19 cellular contexts compared by ENCODE assay signal in the genomic region with DNA sequence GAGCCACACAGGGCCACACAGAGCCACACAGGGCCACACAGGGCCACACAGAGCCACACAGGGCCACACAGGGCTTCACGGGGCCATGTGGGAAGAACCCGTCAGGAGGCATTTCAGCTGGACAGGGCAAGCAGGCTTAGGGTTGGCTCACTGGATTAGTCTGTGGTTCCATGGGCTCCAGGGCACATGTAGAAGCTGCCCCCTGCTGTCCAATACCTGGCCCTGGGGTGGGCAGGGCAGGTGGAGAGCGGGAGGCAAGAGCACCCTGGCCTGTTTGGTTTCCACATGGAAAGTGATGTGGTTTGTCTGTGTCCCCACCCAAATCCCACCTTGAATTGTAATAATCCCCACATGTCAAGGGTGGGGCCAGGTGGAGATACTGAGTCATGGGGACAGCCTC. TPM values are rescaled to one million over a fixed set of nuclear protein-coding genes. Genes with fewer than 3 reads are reported as not detected.
A peak's percentile ranks its signal among the peaks of the same experiment; 100 is the strongest.
DNase-seq lines count a peak whose midpoint lies in the region; ATAC-seq, FAIRE-seq and TF ChIP-seq lines count a peak whose summit lies in the region.
"Had no signal": no experiment of that assay in that cellular context is flagged by ENCODE, and none has a peak within 500 bp of the region (broad histone marks: within the 10 kb centered on the region; RNA-seq: fewer than 3 reads in every experiment).

No MANE protein-coding gene starts in this region.

- BruUV-seq in GM12878 (replicated peaks; lab: Mats Ljungman, UMichigan) = no TSS peak

- peak; percentile 50 for DNase-seq in D341Med (ENCODE audit: low spot score)
- no peak for DNase-seq in GM12864 (ENCODE audit: low read depth)
- DNase-seq in GM12878 (ENCODE audit: low read depth, low spot score) = no peak
- DNase-seq in mucosa of gallbladder (ENCODE audit: low spot score) = peak; percentile 8
- no peak for DNase-seq in foreskin melanocyte
- DNase-seq in G401 (ENCODE audit: low spot score) = no peak
- no peak for DNase-seq in caudate nucleus (lab: John Stamatoyannopoulos, UW)
- DNase-seq: EL; foreskin fibroblast; MG63; NCI-H1930; NCI-H69; stimulated activated CD4-positive, alpha-beta T cell treated with anti-CD3 and anti-CD28 coated beads, Interleukin-12 subunit alpha, Interleukin-12 subunit beta, amount 100 ng/mL, for 4 hours; stomach had no signal

- CTCF ChIA-PET in GM12878 (lab: Yijun Ruan, JAX) = no interaction called here

- POLR2A ChIA-PET in GM12878 (lab: Charles Lee) = no interaction called here

- ATAC-seq in GM12878 = 0 out of 3 replicates have a peak, but pooled peaks have one; percentile 9
- ATAC-seq in HG02938 (IDR thresholded peaks at IDR 0.05; ENCODE audit: unreplicated experiment) = no peak

- H3K4me3 ChIP-seq in GM12864 (ENCODE audit: low read depth, low read length) (no peak overlapping the region), GM12878 (no peak overlapping the region)
- H3K4me3 ChIP-seq: BLaER1 treated with 17β-estradiol and CSF1 and Interleukin-3, amounts not matched to agents 10 nM and 100 nM; cardiac muscle cell; MG63; stomach had no signal

- no peak for TF ChIP-seq EP300 in GM12878 (IDR thresholded peaks at IDR 0.05; ENCODE audit: borderline replicate concordance in 1 of 2, control insufficient read depth in 1 of 2, low read depth in 2 of 2, low read length in 2 of 2)

- no peak overlapping the region for H2AFZ ChIP-seq in GM12878 (ENCODE audit: control insufficient read depth, low read depth, low read length)

- H3K9ac ChIP-seq in GM12878 (ENCODE audit: control insufficient read depth, insufficient read depth, low read length) = no peak overlapping the region
- H3K9ac ChIP-seq: BLaER1 treated with 17β-estradiol and CSF1 and Interleukin-3, amounts not matched to agents 10 nM and 100 nM had no signal

- SMC1A ChIA-PET in GM12878 (lab: Charles Lee; ENCODE audit: uncharacterized antibody, unreplicated experiment) = no interaction called here

- H3K27me3 ChIP-seq in GM12878 (replicated peaks in 1 of 2; ENCODE audit: control insufficient read depth in 2 of 2, insufficient read depth in 2 of 2, low read length in 1 of 2) = no peaks in the 10 kb centered on the region
- H3K27me3 ChIP-seq: BLaER1 treated with 17β-estradiol and CSF1 and Interleukin-3, amounts not matched to agents 10 nM and 100 nM; cardiac muscle cell; MG63; stomach had no signal

- TF ChIP-seq CTCF in GM12864 (IDR thresholded peaks at IDR 0.05; ENCODE audit: low read depth, low read length, missing control alignments) (peak; percentile 30), GM12878 (IDR thresholded peaks at IDR 0.05 in 2 of 3, conservative IDR thresholded peaks at IDR 0.05 in 1 of 3; ENCODE audit: control insufficient read depth in 2 of 3, extremely low read depth in 1 of 3, insufficient read depth in 1 of 3, low read depth in 3 of 3, low read length in 3 of 3) (peak in 2 of 3 experiments; percentile 35 to 43; a peak in 3 of 6 replicates)

- no peaks in the 10 kb centered on the region for H3K79me2 ChIP-seq in GM12878 (ENCODE audit: control insufficient read depth, insufficient read depth, low read length)

- H4K20me1 ChIP-seq in GM12878 (ENCODE audit: control insufficient read depth, insufficient read depth) = no peaks in the 10 kb centered on the region

- H3K4me2 ChIP-seq in GM12878 (ENCODE audit: control insufficient read depth, insufficient read depth) = no peak overlapping the region
- H3K4me2 ChIP-seq: BLaER1 treated with 17β-estradiol and CSF1 and Interleukin-3, amounts not matched to agents 10 nM and 100 nM had no signal

- H3K4me1 ChIP-seq in GM12878 (ENCODE audit: control insufficient read depth, insufficient read depth, low read length) = peaks cover 9% of the 10 kb centered on the region; the same call in 1 of the 2 replicates

- no peaks in the 10 kb centered on the region for H3K36me3 ChIP-seq in GM12878 (ENCODE audit: control insufficient read depth in 2 of 2, insufficient read depth in 2 of 2, low read length in 1 of 2)
- H3K36me3 ChIP-seq: BLaER1 treated with 17β-estradiol and CSF1 and Interleukin-3, amounts not matched to agents 10 nM and 100 nM; cardiac muscle cell; MG63; stomach had no signal

- TF ChIP-seq RAD21 in GM12878 (IDR thresholded peaks at IDR 0.05; ENCODE audit: insufficient read depth, low read depth, low read length) = peak; percentile 35; the same call in 1 of the 2 replicates

- no peak for FAIRE-seq in GM12878 (lab: Jason Lieb, UNC)
- FAIRE-seq: endometrium, GM19239 had no signal

- no peaks in the 10 kb centered on the region; the same call in 2 of the 3 replicates for H3K9me3 ChIP-seq in GM12878 (replicated peaks; ENCODE audit: control insufficient read depth, insufficient read depth, low read length)
- H3K9me3 ChIP-seq: MG63, stomach had no signal

- H3K27ac ChIP-seq in GM12878 (ENCODE audit: control insufficient read depth, insufficient read depth) (no peak overlapping the region), caudate nucleus (ENCODE audit: low read depth, low read length) (no peak overlapping the region)
- H3K27ac ChIP-seq: cardiac muscle cell had no signal

- in situ Hi-C loops in GM12878 (cut with MboI) (no loop called here), G401 (cut with HindIII; ENCODE audit: low sequenced_read_pairs) (no loop called here)

- no peak for TF ChIP-seq POLR2A in GM12878 (IDR thresholded peaks at IDR 0.05; ENCODE audit: low read depth, low read length)

- intact Hi-C loops in GM12878 (cut with micrococcal nuclease; ENCODE audit: unreplicated experiment) = no loop called here

- WGBS in GM12878 (ENCODE audit: insufficient coverage, insufficient replicate concordance, low lambda C conversion rate, missing lambda C conversion rate) = 97% methylated on average over 3 of the region's 3 CpGs

- RAD21 ChIA-PET in GM12878 (lab: Charles Lee; ENCODE audit: unreplicated experiment) = no interaction called here

TF ChIP-seq in GM12878, 131 proteins besides CTCF, POLR2A, EP300 and RAD21:
- TF ChIP-seq FOXM1 (IDR thresholded peaks at IDR 0.05; ENCODE audit: low read depth, low read length) = no peak
- no peak for TF ChIP-seq NR2C1 (IDR thresholded peaks at IDR 0.05)
- TF ChIP-seq HSF1 (IDR thresholded peaks at IDR 0.05; ENCODE audit: low read depth, low read length) = no peak
- peak; percentile 14; the same call in 1 of the 2 replicates for TF ChIP-seq SMC3 (IDR thresholded peaks at IDR 0.05; ENCODE audit: borderline replicate concordance, low read length)
TF ChIP-seq in GM12878: peak in this region for 1.

RNA-seq across cellular contexts. Expression of gene LPCAT1, which starts 16.4 kb away (rescaled TPM):
- 365 and 373 TPM in 2 replicates for total RNA-seq in GM12878 (2013; cell fraction: nucleolus; rRNA removed)
- total RNA-seq in GM12878 (2014; rRNA removed) = 67.6 and 74.7 TPM in 2 replicates
- total RNA-seq in GM12878 (2014; rRNA removed; fragmentation: Illumina TruSeq; extraction: Trizol) = 58.9 and 59.4 TPM in 2 replicates
- 109 TPM in 2 replicates for total RNA-seq in GM12878 (2021)
- 26.1 TPM for polyA plus RNA-seq in GM12878 (2011; ENCODE audit: low read depth)
- polyA plus RNA-seq in GM12878 (2011; rRNA removed) = 63.6 and 70.6 TPM in 2 replicates
- 70.3 and 92.5 TPM in 2 replicates for polyA plus RNA-seq in GM12878 (2011; cell fraction: cytosol; rRNA removed)
- 197 and 246 TPM in 2 replicates for polyA plus RNA-seq in GM12878 (2011; cell fraction: nucleus; rRNA removed)
- polyA plus RNA-seq in GM12878 (2012) = 41.3 and 58.7 TPM in 2 replicates
- 84.5 and 93.5 TPM in 2 replicates for polyA plus RNA-seq in GM12878 (2014; fragmentation: Illumina TruSeq; extraction: Trizol)
- polyA plus RNA-seq in GM12878 (2014; fragmentation: Nextera tagmentation; extraction: Ambion mirVana) = 1 to 10 TPM; 2.3 to 7.0 TPM
- 94.1 and 94.8 TPM in 2 replicates for polyA plus RNA-seq in GM12878 (2014; rRNA removed)
- polyA plus RNA-seq in GM12878 (2016; fragmentation: Nextera tagmentation; extraction: Ambion mirVana) = 10 to 100 TPM; 60.2 to 82.4 TPM
- polyA minus RNA-seq in GM12878 (2011; rRNA and poly(A)+ RNA removed) = 43.1 and 54.4 TPM in 2 replicates
- polyA minus RNA-seq in GM12878 (2011; cell fraction: cytosol; rRNA and poly(A)+ RNA removed) = 25.0 and 34.6 TPM in 2 replicates
- 71.8 and 93.6 TPM in 2 replicates for polyA minus RNA-seq in GM12878 (2011; cell fraction: nucleus; rRNA and poly(A)+ RNA removed)
- 119 TPM for total RNA-seq in mucosa of gallbladder
- 71.5 and 143 TPM in 2 replicates for total RNA-seq in G401 (2014; rRNA removed; shearing (Covaris generic))

Comparison
In these comparisons a context has a peak if more than half of its experiments do, and no peak if none do; other contexts are left out.
1. DNase-seq: peak in D341Med (single experiment) and mucosa of gallbladder (single experiment); none in GM12864 (single experiment), GM12878 (single experiment), foreskin melanocyte (single experiment), G401 (single experiment) and caudate nucleus (0 of 61).